ENCODE assay signal across 2 cellular contexts in the genomic region with DNA sequence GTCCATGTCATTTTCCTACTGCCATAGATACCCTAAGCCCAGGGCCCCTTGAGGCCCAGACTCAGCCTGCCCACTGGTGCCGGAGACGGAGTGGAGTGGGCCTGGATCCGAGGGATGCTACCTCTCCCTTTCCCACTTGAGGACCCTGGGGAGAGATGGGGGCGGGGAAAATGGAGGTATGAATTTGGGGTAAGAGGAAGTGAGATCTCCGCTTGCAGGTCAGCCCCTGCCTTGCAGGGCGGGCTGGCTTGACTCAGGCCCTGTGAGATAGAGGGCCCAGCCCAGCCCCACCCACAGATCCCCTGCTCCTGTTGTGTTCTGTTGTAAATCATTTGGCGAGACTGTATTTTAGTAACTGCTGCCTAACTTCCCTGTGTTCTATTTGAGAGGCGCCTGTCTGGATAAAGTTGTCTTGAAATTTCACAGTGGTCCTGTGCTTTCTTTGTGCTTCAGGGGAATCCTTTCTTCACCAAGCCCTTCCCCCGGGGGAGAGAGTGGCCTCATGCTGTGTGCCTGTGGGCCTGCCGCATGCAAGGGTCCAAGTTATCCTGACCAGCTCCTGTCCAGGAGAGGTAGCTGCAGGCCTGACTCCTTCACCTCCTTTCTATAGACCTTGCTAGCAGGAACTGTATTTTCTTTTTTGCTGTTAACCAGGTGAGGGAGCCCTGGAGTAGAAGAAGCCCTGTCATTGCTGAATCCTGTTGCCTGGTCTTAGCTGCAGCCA.
TF ChIP-seq lines count a peak whose summit lies in the region.

No MANE protein-coding gene starts in this region.

TF ChIP-seq in K562, 482 proteins besides CTCF, POLR2A, EP300 and RAD21 (continues in another document):
- TF ChIP-seq, protein P1, sequence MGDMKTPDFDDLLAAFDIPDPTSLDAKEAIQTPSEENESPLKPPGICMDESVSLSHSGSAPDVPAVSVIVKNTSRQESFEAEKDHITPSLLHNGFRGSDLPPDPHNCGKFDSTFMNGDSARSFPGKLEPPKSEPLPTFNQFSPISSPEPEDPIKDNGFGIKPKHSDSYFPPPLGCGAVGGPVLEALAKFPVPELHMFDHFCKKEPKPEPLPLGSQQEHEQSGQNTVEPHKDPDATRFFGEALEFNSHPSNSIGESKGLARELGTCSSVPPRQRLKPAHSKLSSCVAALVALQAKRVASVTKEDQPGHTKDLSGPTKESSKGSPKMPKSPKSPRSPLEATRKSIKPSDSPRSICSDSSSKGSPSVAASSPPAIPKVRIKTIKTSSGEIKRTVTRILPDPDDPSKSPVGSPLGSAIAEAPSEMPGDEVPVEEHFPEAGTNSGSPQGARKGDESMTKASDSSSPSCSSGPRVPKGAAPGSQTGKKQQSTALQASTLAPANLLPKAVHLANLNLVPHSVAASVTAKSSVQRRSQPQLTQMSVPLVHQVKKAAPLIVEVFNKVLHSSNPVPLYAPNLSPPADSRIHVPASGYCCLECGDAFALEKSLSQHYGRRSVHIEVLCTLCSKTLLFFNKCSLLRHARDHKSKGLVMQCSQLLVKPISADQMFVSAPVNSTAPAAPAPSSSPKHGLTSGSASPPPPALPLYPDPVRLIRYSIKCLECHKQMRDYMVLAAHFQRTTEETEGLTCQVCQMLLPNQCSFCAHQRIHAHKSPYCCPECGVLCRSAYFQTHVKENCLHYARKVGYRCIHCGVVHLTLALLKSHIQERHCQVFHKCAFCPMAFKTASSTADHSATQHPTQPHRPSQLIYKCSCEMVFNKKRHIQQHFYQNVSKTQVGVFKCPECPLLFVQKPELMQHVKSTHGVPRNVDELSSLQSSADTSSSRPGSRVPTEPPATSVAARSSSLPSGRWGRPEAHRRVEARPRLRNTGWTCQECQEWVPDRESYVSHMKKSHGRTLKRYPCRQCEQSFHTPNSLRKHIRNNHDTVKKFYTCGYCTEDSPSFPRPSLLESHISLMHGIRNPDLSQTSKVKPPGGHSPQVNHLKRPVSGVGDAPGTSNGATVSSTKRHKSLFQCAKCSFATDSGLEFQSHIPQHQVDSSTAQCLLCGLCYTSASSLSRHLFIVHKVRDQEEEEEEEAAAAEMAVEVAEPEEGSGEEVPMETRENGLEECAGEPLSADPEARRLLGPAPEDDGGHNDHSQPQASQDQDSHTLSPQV (IDR thresholded peaks at IDR 0.05) = no peak
- TF ChIP-seq RCOR1 (IDR thresholded peaks at IDR 0.05; ENCODE audit: borderline replicate concordance in 1 of 2, low read depth in 2 of 2, low read length in 2 of 2) (0 out of 4 replicates have a peak, but pooled peaks of 1 of the 2 experiments have one; percentile 14), CHD2 (IDR thresholded peaks at IDR 0.05; ENCODE audit: low read depth, low read length) (no peak), ZFPM2 (CRISPR knock-in tag; IDR thresholded peaks at IDR 0.05) (no peak), RB1 (IDR thresholded peaks at IDR 0.05; ENCODE audit: low read depth) (peak; percentile 17; the same call in 1 of the 2 replicates), ERF (CRISPR knock-in tag; IDR thresholded peaks at IDR 0.05) (no peak), CEBPB (tag; IDR thresholded peaks at IDR 0.05) (no peak), ZNF282 (CRISPR knock-in tag; IDR thresholded peaks at IDR 0.05) (no peak), COPS2 (conservative IDR thresholded peaks at IDR 0.05) (no peak), YY1 (IDR thresholded peaks at IDR 0.05; ENCODE audit: borderline replicate concordance in 1 of 3, control insufficient read depth in 1 of 3, extremely low read depth in 1 of 3, insufficient read depth in 3 of 3, insufficient read length in 1 of 3, insufficient replicate concordance in 2 of 3, low read depth in 1 of 3, low read length in 2 of 3) (peak in 1 of 3 experiments; percentile 11)
- TF ChIP-seq, protein P2, sequence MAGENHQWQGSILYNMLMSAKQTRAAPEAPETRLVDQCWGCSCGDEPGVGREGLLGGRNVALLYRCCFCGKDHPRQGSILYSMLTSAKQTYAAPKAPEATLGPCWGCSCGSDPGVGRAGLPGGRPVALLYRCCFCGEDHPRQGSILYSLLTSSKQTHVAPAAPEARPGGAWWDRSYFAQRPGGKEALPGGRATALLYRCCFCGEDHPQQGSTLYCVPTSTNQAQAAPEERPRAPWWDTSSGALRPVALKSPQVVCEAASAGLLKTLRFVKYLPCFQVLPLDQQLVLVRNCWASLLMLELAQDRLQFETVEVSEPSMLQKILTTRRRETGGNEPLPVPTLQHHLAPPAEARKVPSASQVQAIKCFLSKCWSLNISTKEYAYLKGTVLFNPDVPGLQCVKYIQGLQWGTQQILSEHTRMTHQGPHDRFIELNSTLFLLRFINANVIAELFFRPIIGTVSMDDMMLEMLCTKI (IDR thresholded peaks at IDR 0.05; ENCODE audit: partially characterized antibody) = no peak
- TF ChIP-seq, protein P3, sequence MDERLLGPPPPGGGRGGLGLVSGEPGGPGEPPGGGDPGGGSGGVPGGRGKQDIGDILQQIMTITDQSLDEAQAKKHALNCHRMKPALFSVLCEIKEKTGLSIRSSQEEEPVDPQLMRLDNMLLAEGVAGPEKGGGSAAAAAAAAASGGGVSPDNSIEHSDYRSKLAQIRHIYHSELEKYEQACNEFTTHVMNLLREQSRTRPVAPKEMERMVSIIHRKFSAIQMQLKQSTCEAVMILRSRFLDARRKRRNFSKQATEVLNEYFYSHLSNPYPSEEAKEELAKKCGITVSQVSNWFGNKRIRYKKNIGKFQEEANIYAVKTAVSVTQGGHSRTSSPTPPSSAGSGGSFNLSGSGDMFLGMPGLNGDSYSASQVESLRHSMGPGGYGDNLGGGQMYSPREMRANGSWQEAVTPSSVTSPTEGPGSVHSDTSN (CRISPR knock-in tag; IDR thresholded peaks at IDR 0.05; ENCODE audit: low read depth) = no peak
- TF ChIP-seq, protein P3 (tag; conservative IDR thresholded peaks at IDR 0.05; ENCODE audit: low read depth) = peak; percentile 50
- TF ChIP-seq, protein P4, sequence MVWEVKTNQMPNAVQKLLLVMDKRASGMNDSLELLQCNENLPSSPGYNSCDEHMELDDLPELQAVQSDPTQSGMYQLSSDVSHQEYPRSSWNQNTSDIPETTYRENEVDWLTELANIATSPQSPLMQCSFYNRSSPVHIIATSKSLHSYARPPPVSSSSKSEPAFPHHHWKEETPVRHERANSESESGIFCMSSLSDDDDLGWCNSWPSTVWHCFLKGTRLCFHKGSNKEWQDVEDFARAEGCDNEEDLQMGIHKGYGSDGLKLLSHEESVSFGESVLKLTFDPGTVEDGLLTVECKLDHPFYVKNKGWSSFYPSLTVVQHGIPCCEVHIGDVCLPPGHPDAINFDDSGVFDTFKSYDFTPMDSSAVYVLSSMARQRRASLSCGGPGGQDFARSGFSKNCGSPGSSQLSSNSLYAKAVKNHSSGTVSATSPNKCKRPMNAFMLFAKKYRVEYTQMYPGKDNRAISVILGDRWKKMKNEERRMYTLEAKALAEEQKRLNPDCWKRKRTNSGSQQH (CRISPR knock-in tag; IDR thresholded peaks at IDR 0.05) = no peak

TF ChIP-seq in liver, 16 proteins besides CTCF, POLR2A, EP300 and RAD21:
- TF ChIP-seq TAF1 (conservative IDR thresholded peaks at IDR 0.05) (no peak), HNF4G (IDR thresholded peaks at IDR 0.05) (no peak), NR2F2 (IDR thresholded peaks at IDR 0.05) (no peak), EGR1 (IDR thresholded peaks at IDR 0.05; ENCODE audit: low read depth in 2 of 2) (no peak), HNF4A (conservative IDR thresholded peaks at IDR 0.05) (no peak), YY1 (IDR thresholded peaks at IDR 0.05) (no peak), FOXA2 (IDR thresholded peaks at IDR 0.05) (no peak), GABPA (IDR thresholded peaks at IDR 0.05 in 1 of 2, conservative IDR thresholded peaks at IDR 0.05 in 1 of 2) (no peak), JUND (IDR thresholded peaks at IDR 0.05) (no peak), SP1 (IDR thresholded peaks at IDR 0.05) (no peak)
- TF ChIP-seq, protein P5, sequence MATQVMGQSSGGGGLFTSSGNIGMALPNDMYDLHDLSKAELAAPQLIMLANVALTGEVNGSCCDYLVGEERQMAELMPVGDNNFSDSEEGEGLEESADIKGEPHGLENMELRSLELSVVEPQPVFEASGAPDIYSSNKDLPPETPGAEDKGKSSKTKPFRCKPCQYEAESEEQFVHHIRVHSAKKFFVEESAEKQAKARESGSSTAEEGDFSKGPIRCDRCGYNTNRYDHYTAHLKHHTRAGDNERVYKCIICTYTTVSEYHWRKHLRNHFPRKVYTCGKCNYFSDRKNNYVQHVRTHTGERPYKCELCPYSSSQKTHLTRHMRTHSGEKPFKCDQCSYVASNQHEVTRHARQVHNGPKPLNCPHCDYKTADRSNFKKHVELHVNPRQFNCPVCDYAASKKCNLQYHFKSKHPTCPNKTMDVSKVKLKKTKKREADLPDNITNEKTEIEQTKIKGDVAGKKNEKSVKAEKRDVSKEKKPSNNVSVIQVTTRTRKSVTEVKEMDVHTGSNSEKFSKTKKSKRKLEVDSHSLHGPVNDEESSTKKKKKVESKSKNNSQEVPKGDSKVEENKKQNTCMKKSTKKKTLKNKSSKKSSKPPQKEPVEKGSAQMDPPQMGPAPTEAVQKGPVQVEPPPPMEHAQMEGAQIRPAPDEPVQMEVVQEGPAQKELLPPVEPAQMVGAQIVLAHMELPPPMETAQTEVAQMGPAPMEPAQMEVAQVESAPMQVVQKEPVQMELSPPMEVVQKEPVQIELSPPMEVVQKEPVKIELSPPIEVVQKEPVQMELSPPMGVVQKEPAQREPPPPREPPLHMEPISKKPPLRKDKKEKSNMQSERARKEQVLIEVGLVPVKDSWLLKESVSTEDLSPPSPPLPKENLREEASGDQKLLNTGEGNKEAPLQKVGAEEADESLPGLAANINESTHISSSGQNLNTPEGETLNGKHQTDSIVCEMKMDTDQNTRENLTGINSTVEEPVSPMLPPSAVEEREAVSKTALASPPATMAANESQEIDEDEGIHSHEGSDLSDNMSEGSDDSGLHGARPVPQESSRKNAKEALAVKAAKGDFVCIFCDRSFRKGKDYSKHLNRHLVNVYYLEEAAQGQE (IDR thresholded peaks at IDR 0.05) = no peak
- TF ChIP-seq, protein P6, sequence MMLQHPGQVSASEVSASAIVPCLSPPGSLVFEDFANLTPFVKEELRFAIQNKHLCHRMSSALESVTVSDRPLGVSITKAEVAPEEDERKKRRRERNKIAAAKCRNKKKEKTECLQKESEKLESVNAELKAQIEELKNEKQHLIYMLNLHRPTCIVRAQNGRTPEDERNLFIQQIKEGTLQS (IDR thresholded peaks at IDR 0.05) = no peak
- TF ChIP-seq, protein P7, sequence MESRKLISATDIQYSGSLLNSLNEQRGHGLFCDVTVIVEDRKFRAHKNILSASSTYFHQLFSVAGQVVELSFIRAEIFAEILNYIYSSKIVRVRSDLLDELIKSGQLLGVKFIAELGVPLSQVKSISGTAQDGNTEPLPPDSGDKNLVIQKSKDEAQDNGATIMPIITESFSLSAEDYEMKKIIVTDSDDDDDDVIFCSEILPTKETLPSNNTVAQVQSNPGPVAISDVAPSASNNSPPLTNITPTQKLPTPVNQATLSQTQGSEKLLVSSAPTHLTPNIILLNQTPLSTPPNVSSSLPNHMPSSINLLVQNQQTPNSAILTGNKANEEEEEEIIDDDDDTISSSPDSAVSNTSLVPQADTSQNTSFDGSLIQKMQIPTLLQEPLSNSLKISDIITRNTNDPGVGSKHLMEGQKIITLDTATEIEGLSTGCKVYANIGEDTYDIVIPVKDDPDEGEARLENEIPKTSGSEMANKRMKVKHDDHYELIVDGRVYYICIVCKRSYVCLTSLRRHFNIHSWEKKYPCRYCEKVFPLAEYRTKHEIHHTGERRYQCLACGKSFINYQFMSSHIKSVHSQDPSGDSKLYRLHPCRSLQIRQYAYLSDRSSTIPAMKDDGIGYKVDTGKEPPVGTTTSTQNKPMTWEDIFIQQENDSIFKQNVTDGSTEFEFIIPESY (IDR thresholded peaks at IDR 0.05) = no peak
- TF ChIP-seq, protein P8, sequence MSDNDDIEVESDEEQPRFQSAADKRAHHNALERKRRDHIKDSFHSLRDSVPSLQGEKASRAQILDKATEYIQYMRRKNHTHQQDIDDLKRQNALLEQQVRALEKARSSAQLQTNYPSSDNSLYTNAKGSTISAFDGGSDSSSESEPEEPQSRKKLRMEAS (IDR thresholded peaks at IDR 0.05) = no peak
